In genomic region chr4:165332502-165332901, GRCh38 we compare ENCODE assay signal across 14 cellular contexts. TPM values are rescaled to one million over a fixed set of nuclear protein-coding genes. Genes with fewer than 3 reads are reported as not detected.
DNase-seq lines count a peak whose midpoint lies in the region; ATAC-seq and TF ChIP-seq lines count a peak whose summit lies in the region.
"Had no signal": no experiment of that assay in that cellular context is flagged by ENCODE, and none has a peak within 500 bp of the region (broad histone marks: within the 10 kb centered on the region; RNA-seq: fewer than 3 reads in every experiment).

No MANE protein-coding gene starts in this region.

- peaks cover 11 to 20% of the 10 kb centered on the region in 2 donors for H3K36me3 Mint-ChIP-seq in activated T-cell treated with anti-CD3 and anti-CD28 coated beads, Interleukin-2, amount 50 U/mL, for 72 hours (ENCODE audit: insufficient read depth in 2 of 2)
- H3K36me3 Mint-ChIP-seq in activated T-helper 1 cell treated with anti-CD3 and anti-CD28 coated beads, Interleukin-12 subunit alpha, Interleukin-12 subunit beta, Interleukin-2, Interleukin-4 antibody, amounts not matched to agents 30 ng/mL and 10 ng/mL and 1 ng/mL, durations not matched to agents 14 hours and 24 hours and 36 hours (ENCODE audit: low read depth): peaks cover 41% of the 10 kb centered on the region
- H3K36me3 Mint-ChIP-seq in stimulated activated effector memory CD8-positive, alpha-beta T cell treated with anti-CD3 and anti-CD28 coated beads, Interleukin-12 subunit alpha, Interleukin-12 subunit beta, amount 100 ng/mL, for 72 hours: no peaks in the 10 kb centered on the region

- 63 to 65% methylated on average over 1 of the region's 1 CpG for WGBS in thyroid gland, 2 donors

- peak overlapping the region; percentile 74 for H3K27ac Mint-ChIP-seq in activated T-cell treated with anti-CD3 and anti-CD28 coated beads, Interleukin-2, amount 50 U/mL, for 72 hours
- H3K27ac Mint-ChIP-seq in activated T-helper 1 cell treated with anti-CD3 and anti-CD28 coated beads, Interleukin-12 subunit alpha, Interleukin-12 subunit beta, Interleukin-2, Interleukin-4 antibody, amounts not matched to agents 30 ng/mL and 10 ng/mL and 1 ng/mL, durations not matched to agents 14 hours and 24 hours and 36 hours: peak overlapping the region; percentile 74
- peak overlapping the region; percentile 80 for H3K27ac Mint-ChIP-seq in stimulated activated effector memory CD8-positive, alpha-beta T cell treated with anti-CD3 and anti-CD28 coated beads, Interleukin-12 subunit alpha, Interleukin-12 subunit beta, amount 100 ng/mL, for 72 hours

- H3K4me1 ChIP-seq in iPS-15b (ENCODE audit: control insufficient read depth, insufficient read depth, low read length) (peaks cover 10% of the 10 kb centered on the region), thyroid gland (peaks cover 0 to 6% of the 10 kb centered on the region in 2 donors)

- peak overlapping the region; percentile 27 to 73 for H3K4me3 Mint-ChIP-seq in activated T-cell treated with anti-CD3 and anti-CD28 coated beads, Interleukin-2, amount 50 U/mL, for 72 hours
- peak overlapping the region; percentile 68 for H3K4me3 Mint-ChIP-seq in activated T-helper 1 cell treated with anti-CD3 and anti-CD28 coated beads, Interleukin-12 subunit alpha, Interleukin-12 subunit beta, Interleukin-2, Interleukin-4 antibody, amounts not matched to agents 30 ng/mL and 10 ng/mL and 1 ng/mL, durations not matched to agents 14 hours and 24 hours and 36 hours
- H3K4me3 Mint-ChIP-seq in stimulated activated effector memory CD8-positive, alpha-beta T cell treated with anti-CD3 and anti-CD28 coated beads, Interleukin-12 subunit alpha, Interleukin-12 subunit beta, amount 100 ng/mL, for 72 hours: no peak overlapping the region

- H3K27me3 ChIP-seq in iPS-15b (ENCODE audit: control insufficient read depth, insufficient read depth, low read length) (no peaks in the 10 kb centered on the region), thyroid gland (no peaks in the 10 kb centered on the region)
- H3K27me3 ChIP-seq: suprapubic skin had no signal

- no peaks in the 10 kb centered on the region for H3K9me3 Mint-ChIP-seq in activated T-cell treated with anti-CD3 and anti-CD28 coated beads, Interleukin-2, amount 50 U/mL, for 72 hours
- no peaks in the 10 kb centered on the region for H3K9me3 Mint-ChIP-seq in activated T-helper 1 cell treated with anti-CD3 and anti-CD28 coated beads, Interleukin-12 subunit alpha, Interleukin-12 subunit beta, Interleukin-2, Interleukin-4 antibody, amounts not matched to agents 30 ng/mL and 10 ng/mL and 1 ng/mL, durations not matched to agents 14 hours and 24 hours and 36 hours
- no peaks in the 10 kb centered on the region for H3K9me3 Mint-ChIP-seq in stimulated activated effector memory CD8-positive, alpha-beta T cell treated with anti-CD3 and anti-CD28 coated beads, Interleukin-12 subunit alpha, Interleukin-12 subunit beta, amount 100 ng/mL, for 72 hours

- H3K27ac ChIP-seq in thyroid gland: no peak overlapping the region
- H3K27ac ChIP-seq: suprapubic skin had no signal

- no peak for TF ChIP-seq CTCF in thyroid gland (IDR thresholded peaks at IDR 0.05)

- H3K27me3 Mint-ChIP-seq in activated T-cell treated with anti-CD3 and anti-CD28 coated beads, Interleukin-2, amount 50 U/mL, for 72 hours (ENCODE audit: low read depth): no peaks in the 10 kb centered on the region
- H3K27me3 Mint-ChIP-seq in activated T-helper 1 cell treated with anti-CD3 and anti-CD28 coated beads, Interleukin-12 subunit alpha, Interleukin-12 subunit beta, Interleukin-2, Interleukin-4 antibody, amounts not matched to agents 30 ng/mL and 10 ng/mL and 1 ng/mL, durations not matched to agents 14 hours and 24 hours and 36 hours (ENCODE audit: insufficient read depth): no peaks in the 10 kb centered on the region

- peaks cover 3% of the 10 kb centered on the region for H3K36me3 ChIP-seq in iPS-15b (ENCODE audit: control insufficient read depth, insufficient read depth, low read length)
- no peaks in the 10 kb centered on the region for H3K36me3 ChIP-seq in thyroid gland

- DNase-seq in activated T-cell treated with anti-CD3 and anti-CD28 coated beads, Interleukin-2, amount 50 U/mL, for 72 hours: no peak
- DNase-seq in activated T-cell treated with anti-CD3 and anti-CD28 coated beads for 4 hours: no peak
- DNase-seq in activated T-helper 1 cell treated with anti-CD3 and anti-CD28 coated beads, Interleukin-12 subunit alpha, Interleukin-12 subunit beta, Interleukin-2, Interleukin-4 antibody, amounts not matched to agents 30 ng/mL and 10 ng/mL and 1 ng/mL, durations not matched to agents 14 hours and 24 hours and 36 hours (ENCODE audit: low spot score): no peak
- DNase-seq in stimulated activated effector memory CD8-positive, alpha-beta T cell treated with anti-CD3 and anti-CD28 coated beads, Interleukin-12 subunit alpha, Interleukin-12 subunit beta, amount 100 ng/mL, for 72 hours (ENCODE audit: low spot score in 2 of 2): no peak
- DNase-seq in thyroid gland: no peak
- no peak for DNase-seq in D341Med (ENCODE audit: low spot score)
- DNase-seq in NCI-H748 (lab: John Stamatoyannopoulos, UW; ENCODE audit: unreplicated experiment): no peak
- DNase-seq: activated effector memory CD4-positive, alpha-beta T cell treated with Interleukin-2 at 50 U/mL for 16 hours; effector CD8-positive, alpha-beta T cell; NCI-H1694; PC-3; stimulated activated CD4-positive, alpha-beta T cell treated with anti-CD3 and anti-CD28 coated beads, Interleukin-4, amount 100 ng/mL, for 4 hours had no signal

- H3K4me1 Mint-ChIP-seq in activated T-cell treated with anti-CD3 and anti-CD28 coated beads, Interleukin-2, amount 50 U/mL, for 72 hours (ENCODE audit: low read depth): peaks cover 35% of the 10 kb centered on the region
- H3K4me1 Mint-ChIP-seq in activated T-helper 1 cell treated with anti-CD3 and anti-CD28 coated beads, Interleukin-12 subunit alpha, Interleukin-12 subunit beta, Interleukin-2, Interleukin-4 antibody, amounts not matched to agents 30 ng/mL and 10 ng/mL and 1 ng/mL, durations not matched to agents 14 hours and 24 hours and 36 hours (ENCODE audit: low read depth): peaks cover 56% of the 10 kb centered on the region
- peaks cover 38% of the 10 kb centered on the region for H3K4me1 Mint-ChIP-seq in stimulated activated effector memory CD8-positive, alpha-beta T cell treated with anti-CD3 and anti-CD28 coated beads, Interleukin-12 subunit alpha, Interleukin-12 subunit beta, amount 100 ng/mL, for 72 hours

- H3K9ac ChIP-seq in iPS-15b (ENCODE audit: low read depth, low read length): no peak overlapping the region

- intact Hi-C loops in activated T-helper 1 cell treated with anti-CD3 and anti-CD28 coated beads, Interleukin-12 subunit alpha, Interleukin-12 subunit beta, Interleukin-2, Interleukin-4 antibody, amounts not matched to agents 30 ng/mL and 10 ng/mL and 1 ng/mL, durations not matched to agents 14 hours and 24 hours and 36 hours (cut with micrococcal nuclease): loop anchor here (5.0 to 10.0 kb wide), 2 partner anchors 130 to 1838 kb away; partner anchors contain the start of gene TMA16
- intact Hi-C loops in thyroid gland (cut with DNase I): no loop called here

- ATAC-seq in activated T-cell treated with anti-CD3 and anti-CD28 coated beads, Interleukin-2, amount 50 U/mL, for 72 hours (replicated peaks in 1 of 2): no peak
- ATAC-seq in stimulated activated effector memory CD8-positive, alpha-beta T cell treated with anti-CD3 and anti-CD28 coated beads, Interleukin-12 subunit alpha, Interleukin-12 subunit beta, amount 100 ng/mL, for 72 hours: no peak
- ATAC-seq: PC-3 had no signal

- no peaks in the 10 kb centered on the region for H3K9me3 ChIP-seq in iPS-15b (ENCODE audit: control insufficient read depth, insufficient read depth, low read length)
- no peaks in the 10 kb centered on the region for H3K9me3 ChIP-seq in thyroid gland
- H3K9me3 ChIP-seq: suprapubic skin had no signal

- H3K4me3 ChIP-seq in iPS-15b (ENCODE audit: low read depth, low read length) (peak overlapping the region; percentile 40), thyroid gland (replicated peaks in 1 of 3) (no peak overlapping the region)
- H3K4me3 ChIP-seq: suprapubic skin had no signal

- no peak for TF ChIP-seq POLR2A in thyroid gland (IDR thresholded peaks at IDR 0.05)

RNA-seq across cellular contexts. Expression of gene MSMO1, which starts 5.0 kb away (rescaled TPM):
- total RNA-seq in activated T-cell treated with anti-CD3 and anti-CD28 coated beads, Interleukin-2, amount 50 U/mL, for 72 hours: 10 to 100 TPM; 21.0 to 23.7 TPM
- total RNA-seq in activated T-helper 1 cell treated with anti-CD3 and anti-CD28 coated beads, Interleukin-12 subunit alpha, Interleukin-12 subunit beta, Interleukin-2, Interleukin-4 antibody, amounts not matched to agents 30 ng/mL and 10 ng/mL and 1 ng/mL, durations not matched to agents 14 hours and 24 hours and 36 hours: 74.1 and 93.1 TPM in 2 replicates
- total RNA-seq in thyroid gland: 10 to 100 TPM; 27.7 to 39.7 (median 32.7) TPM

RNA-seq across cellular contexts. Expression of gene CPE, which starts 46.3 kb away (rescaled TPM):
- not detected for total RNA-seq in activated T-cell treated with anti-CD3 and anti-CD28 coated beads, Interleukin-2, amount 50 U/mL, for 72 hours
- total RNA-seq in activated T-helper 1 cell treated with anti-CD3 and anti-CD28 coated beads, Interleukin-12 subunit alpha, Interleukin-12 subunit beta, Interleukin-2, Interleukin-4 antibody, amounts not matched to agents 30 ng/mL and 10 ng/mL and 1 ng/mL, durations not matched to agents 14 hours and 24 hours and 36 hours: 0.07 TPM in 1 of 2 replicates, not detected in the other
- 100 to 1,000 TPM; 159 to 334 (median 309) TPM for total RNA-seq in thyroid gland

Comparison
In these comparisons a context has a peak if more than half of its experiments do, and no peak if none do; other contexts are left out.
1. RNA of gene CPE, which starts 46.3 kb away (total RNA-seq): 159 to 334 TPM in thyroid gland; not detected in activated T-cell treated with anti-CD3 and anti-CD28 coated beads, Interleukin-2, amount 50 U/mL, for 72 hours and 0.07 TPM in activated T-helper 1 cell treated with anti-CD3 and anti-CD28 coated beads, Interleukin-12 subunit alpha, Interleukin-12 subunit beta, Interleukin-2, Interleukin-4 antibody, amounts not matched to agents 30 ng/mL and 10 ng/mL and 1 ng/mL, durations not matched to agents 14 hours and 24 hours and 36 hours; every median in the first group is over 100 times any median in the second.
2. Peak in every context shown above with its lines, with median percentiles within 50 percentile points of each other: H3K27ac Mint-ChIP-seq.